ENCODE assay signal across 8 cellular contexts in the genomic region with DNA sequence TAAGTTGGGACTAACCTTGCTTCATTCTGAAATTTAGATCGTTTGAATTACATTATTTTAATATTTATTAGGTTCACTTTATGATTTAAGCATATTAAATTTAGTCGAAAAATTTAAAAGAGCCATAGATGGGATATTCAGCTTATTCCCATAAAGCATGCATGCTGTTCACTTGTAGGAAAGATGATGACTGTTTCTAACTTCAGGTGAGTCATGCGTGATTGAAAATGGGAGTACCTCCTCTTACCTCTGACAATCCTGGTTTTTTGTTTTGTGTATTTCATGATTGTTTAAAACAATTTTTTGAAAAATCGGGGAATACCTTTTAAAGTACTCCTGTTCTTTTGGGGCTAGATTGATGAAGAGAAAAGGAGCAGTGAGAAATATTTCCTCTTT. TPM values are rescaled to one million over a fixed set of nuclear protein-coding genes. Genes with fewer than 3 reads are reported as not detected.
DNase-seq lines count a peak whose midpoint lies in the region; ATAC-seq lines count a peak whose summit lies in the region.

No MANE protein-coding gene starts in this region.

- peak overlapping the region; percentile 2 for H3K27ac Mint-ChIP-seq in activated CD8-positive, alpha-beta memory T cell treated with anti-CD3 and anti-CD28 coated beads, Interleukin-2, amount 10 ng/mL, durations not matched to agents 7 days and 5 days
- peak overlapping the region; percentile 98 for H3K27ac Mint-ChIP-seq in activated naive CD8-positive, alpha-beta T cell

- H3K9me3 ChIP-seq in thymus (ENCODE audit: control insufficient read depth): no peaks in the 10 kb centered on the region

- peak overlapping the region; percentile 99 for H3K4me3 ChIP-seq in thymus (ENCODE audit: low read length)

- H3K9me3 Mint-ChIP-seq in activated CD8-positive, alpha-beta memory T cell treated with anti-CD3 and anti-CD28 coated beads, Interleukin-2, amount 10 ng/mL, durations not matched to agents 7 days and 5 days (ENCODE audit: low read depth): no peaks in the 10 kb centered on the region
- no peaks in the 10 kb centered on the region for H3K9me3 Mint-ChIP-seq in activated naive CD8-positive, alpha-beta T cell (ENCODE audit: low read depth)

- CTCF ChIA-PET in activated CD8-positive, alpha-beta memory T cell treated with anti-CD3 and anti-CD28 coated beads, Interleukin-2, amount 10 ng/mL, durations not matched to agents 7 days and 5 days (lab: Charles Lee): interaction anchor here (1.1 to 2.4 kb wide), 5 partner anchors 16 to 124 kb away, joined by 3 to 9 read pairs (median 5); a partner anchor contains a TSS

- H3K36me3 Mint-ChIP-seq in activated CD8-positive, alpha-beta memory T cell treated with anti-CD3 and anti-CD28 coated beads, Interleukin-2, amount 10 ng/mL, durations not matched to agents 7 days and 5 days: peaks cover 38% of the 10 kb centered on the region
- peaks cover 10% of the 10 kb centered on the region for H3K36me3 Mint-ChIP-seq in activated naive CD8-positive, alpha-beta T cell

- peaks cover 5% of the 10 kb centered on the region for H3K36me3 ChIP-seq in thymus (ENCODE audit: control insufficient read depth, insufficient read depth)

- H3K4me1 Mint-ChIP-seq in activated CD8-positive, alpha-beta memory T cell treated with anti-CD3 and anti-CD28 coated beads, Interleukin-2, amount 10 ng/mL, durations not matched to agents 7 days and 5 days: peaks cover 52% of the 10 kb centered on the region
- peaks cover 77% of the 10 kb centered on the region for H3K4me1 Mint-ChIP-seq in activated naive CD8-positive, alpha-beta T cell (ENCODE audit: low read depth)

- ATAC-seq in activated CD8-positive, alpha-beta memory T cell treated with anti-CD3 and anti-CD28 coated beads, Interleukin-2, amount 10 ng/mL, durations not matched to agents 7 days and 5 days: no peak
- ATAC-seq in HG02870 (IDR thresholded peaks at IDR 0.05; ENCODE audit: unreplicated experiment): no peak
- no peak for ATAC-seq in HG02623 (IDR thresholded peaks at IDR 0.05; ENCODE audit: unreplicated experiment)

- 33% methylated on average over 4 of the region's 4 CpGs for WGBS in thymus

- H3K4me3 Mint-ChIP-seq in activated CD8-positive, alpha-beta memory T cell treated with anti-CD3 and anti-CD28 coated beads, Interleukin-2, amount 10 ng/mL, durations not matched to agents 7 days and 5 days: peak overlapping the region; percentile 92
- H3K4me3 Mint-ChIP-seq in activated naive CD8-positive, alpha-beta T cell: peak overlapping the region; percentile 99

- peaks cover 14% of the 10 kb centered on the region for H3K4me1 ChIP-seq in thymus (ENCODE audit: control insufficient read depth, insufficient read depth, low read length)

- no peaks in the 10 kb centered on the region for H3K27me3 Mint-ChIP-seq in activated CD8-positive, alpha-beta memory T cell treated with anti-CD3 and anti-CD28 coated beads, Interleukin-2, amount 10 ng/mL, durations not matched to agents 7 days and 5 days
- H3K27me3 Mint-ChIP-seq in activated naive CD8-positive, alpha-beta T cell: no peaks in the 10 kb centered on the region

- DNase-seq in activated CD8-positive, alpha-beta memory T cell treated with anti-CD3 and anti-CD28 coated beads, Interleukin-2, amount 10 ng/mL, durations not matched to agents 7 days and 5 days: no peak
- no peak for DNase-seq in activated CD8-positive, alpha-beta memory T cell treated with anti-CD3 and anti-CD28 coated beads for 24 hours
- peak; percentile 36 for DNase-seq in kidney glomerular epithelial cell (lab: John Stamatoyannopoulos, UW)
- no peak for DNase-seq in NCI-H748 (lab: John Stamatoyannopoulos, UW; ENCODE audit: unreplicated experiment)

- H3K27ac ChIP-seq in thymus (ENCODE audit: low read depth): no peak overlapping the region

- no peaks in the 10 kb centered on the region for H3K27me3 ChIP-seq in thymus (ENCODE audit: control insufficient read depth, insufficient read depth)

RNA-seq across cellular contexts. Expression of a gene that starts 1.4 kb away (rescaled TPM):
- 10 to 100 TPM; 26.6 to 27.1 TPM for total RNA-seq in activated CD8-positive, alpha-beta memory T cell treated with anti-CD3 and anti-CD28 coated beads, Interleukin-2, amount 10 ng/mL, durations not matched to agents 7 days and 5 days
- polyA plus RNA-seq in thymus: 27.7 TPM
